8 cellular contexts compared by ENCODE assay signal in the genomic region with DNA sequence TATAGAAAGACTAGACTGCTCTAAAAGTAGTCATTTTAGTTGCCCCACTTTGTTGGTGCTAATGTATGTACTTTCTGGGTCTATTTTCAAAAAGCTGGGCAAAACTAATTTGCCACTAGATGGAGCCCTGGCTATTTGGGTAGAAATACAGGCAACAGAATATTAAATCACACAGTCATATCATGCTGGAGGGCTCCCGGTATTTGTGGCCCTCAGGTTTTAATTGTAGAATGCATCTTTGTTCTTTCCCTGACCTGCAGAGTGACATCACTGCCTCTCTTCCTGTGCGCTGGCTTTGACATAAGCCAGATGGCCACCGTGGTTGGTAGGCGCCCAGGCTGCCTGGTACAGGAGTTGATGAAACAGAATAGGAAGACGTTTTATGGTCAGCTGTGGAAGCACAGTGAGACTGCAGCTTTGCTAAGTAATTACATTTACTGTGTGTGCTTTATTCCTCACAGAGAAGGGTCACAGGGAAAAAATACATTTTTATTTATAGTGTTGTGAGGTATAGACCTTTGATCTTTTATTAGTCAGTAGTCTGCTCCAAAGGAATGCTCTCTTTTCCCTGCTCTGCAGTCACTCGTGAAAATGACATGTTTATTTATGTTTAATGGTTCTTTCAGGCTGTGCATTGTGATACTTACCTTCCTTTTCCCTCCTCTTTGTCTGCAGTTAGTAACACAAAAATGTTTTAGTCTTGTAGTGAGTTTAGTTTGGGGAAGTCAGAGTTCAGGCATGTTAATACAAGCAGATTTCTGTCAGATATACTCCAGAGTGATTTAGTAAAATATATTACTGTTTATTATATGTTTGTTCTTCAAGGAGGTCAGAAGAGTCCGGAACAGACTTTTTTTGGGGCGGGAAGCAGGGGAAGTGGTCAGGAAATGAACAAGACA. TPM values are rescaled to one million over a fixed set of nuclear protein-coding genes. Genes with fewer than 3 reads are reported as not detected.
DNase-seq lines count a peak whose midpoint lies in the region; ATAC-seq and TF ChIP-seq lines count a peak whose summit lies in the region.

No MANE protein-coding gene starts in this region.

- TF ChIP-seq CTCF in MCF 10A (IDR thresholded peaks at IDR 0.05; ENCODE audit: unreplicated experiment), result peak; percentile 75
- no peak for TF ChIP-seq CTCF in breast epithelium (IDR thresholded peaks at IDR 0.05)
- TF ChIP-seq CTCF in mammary epithelial cell (conservative IDR thresholded peaks at IDR 0.05 in 1 of 2, IDR thresholded peaks at IDR 0.05 in 1 of 2; ENCODE audit: extremely low read depth in 1 of 2, insufficient read depth in 1 of 2, low read depth in 1 of 2, low read length in 2 of 2), result peak; percentile 83 to 84
- peak; percentile 57 for TF ChIP-seq CTCF in liver (IDR thresholded peaks at IDR 0.05; ENCODE audit: low read depth, low read length, missing input control)

- POLR2A ChIA-PET in MCF 10A (lab: Yijun Ruan, JAX), result interaction anchor here (1.9 kb wide), 1 partner anchor 13 kb away, joined by 6 read pairs; no protein-coding TSS in a partner anchor

- CTCF ChIA-PET in MCF 10A (lab: Yijun Ruan, JAX), result interaction anchor here (0.6 to 2.1 kb wide), 25 partner anchors 13 to 1409 kb away, joined by 3 to 14 read pairs (median 3); no protein-coding TSS in a partner anchor
- CTCF ChIA-PET in mammary epithelial cell (lab: Charles Lee; ENCODE audit: low non-redundant PET), result no interaction called here

- intact Hi-C loops in MCF 10A (cut with micrococcal nuclease) (loop anchor here (1.0 to 10.0 kb wide), 6 partner anchors 522 to 1098 kb away; no protein-coding TSS in a partner anchor), breast epithelium (cut with DNase I; ENCODE audit: low total_unique reads) (no loop called here), mammary epithelial cell (cut with micrococcal nuclease) (loop anchor here (1.0 to 5.0 kb wide), 8 partner anchors 368 to 800 kb away; a partner anchor contains a TSS)

- no peaks in the 10 kb centered on the region for H4K20me1 ChIP-seq in mammary epithelial cell (ENCODE audit: insufficient read depth, low read length)

- TF ChIP-seq RAD21 in liver (IDR thresholded peaks at IDR 0.05), result peak; percentile 83 to 86

- peak overlapping the region; percentile 52 for H2AFZ ChIP-seq in mammary epithelial cell (ENCODE audit: low read depth, low read length)

- DNase-seq in MCF 10A (ENCODE audit: unreplicated experiment) (peak; percentile 73), breast epithelium (ENCODE audit: low spot score in 2 of 2) (no peak), NCI-H526 treated with DMSO at 0.1 percent for 48 hours (lab: John Stamatoyannopoulos, UW) (peak; percentile 20), mammary epithelial cell (peak; percentile 76), GOT3 (lab: John Stamatoyannopoulos, UW) (no peak)
- DNase-seq in activated naive CD4-positive, alpha-beta T cell (lab: John Stamatoyannopoulos, UW), result no peak

- H3K4me1 Mint-ChIP-seq in MCF 10A (ENCODE audit: insufficient read depth, unreplicated experiment), result peaks cover 26% of the 10 kb centered on the region

- H3K36me3 ChIP-seq in breast epithelium, result no peaks in the 10 kb centered on the region
- H3K36me3 ChIP-seq in mammary epithelial cell (ENCODE audit: insufficient read depth, low read length), result no peaks in the 10 kb centered on the region
- H3K36me3 ChIP-seq in liver (ENCODE audit: control insufficient read depth in 4 of 4, insufficient read depth in 3 of 4, low read depth in 1 of 4, low read length in 3 of 4), result no peaks in the 10 kb centered on the region

- H3K4me3 ChIP-seq in breast epithelium (no peak overlapping the region), mammary epithelial cell (replicated peaks in 1 of 3; ENCODE audit: insufficient read depth in 1 of 3, low read depth in 2 of 3, low read length in 3 of 3) (peak overlapping the region; percentile 20 to 33 (median 21)), liver (ENCODE audit: low read depth in 1 of 3, low read length in 3 of 3) (no peak overlapping the region)

- no peak for TF ChIP-seq POLR2A in breast epithelium (IDR thresholded peaks at IDR 0.05)

- peak overlapping the region; percentile 73 for H3K9ac ChIP-seq in mammary epithelial cell (ENCODE audit: insufficient read depth, low read length)
- H3K9ac ChIP-seq in liver (ENCODE audit: low read depth in 1 of 2, low read length in 2 of 2), result no peak overlapping the region

- 10% methylated on average over 7 of the region's 8 CpGs for WGBS in mammary epithelial cell (ENCODE audit: low coverage, missing lambda C conversion rate)
- WGBS in liver, result 39% methylated on average over 8 of the region's 8 CpGs

- no peak for ATAC-seq in HG02840 (IDR thresholded peaks at IDR 0.05; ENCODE audit: low FRiP score, unreplicated experiment)

- BruUV-seq in MCF 10A (replicated peaks; lab: Mats Ljungman, UMichigan) (no TSS peak), mammary epithelial cell (replicated peaks; lab: Mats Ljungman, UMichigan) (TSS peak; percentile 75)

- peaks cover 11% of the 10 kb centered on the region for H3K79me2 ChIP-seq in mammary epithelial cell (ENCODE audit: insufficient read depth, low read length)

- H3K4me3 Mint-ChIP-seq in MCF 10A (ENCODE audit: unreplicated experiment), result peak overlapping the region; percentile 29

- H3K27ac ChIP-seq in breast epithelium (no peak overlapping the region), mammary epithelial cell (ENCODE audit: insufficient read depth, low read depth, low read length) (peak overlapping the region; percentile 90), liver (ENCODE audit: low read depth in 1 of 2, low read length in 2 of 2) (no peak overlapping the region)

- no peaks in the 10 kb centered on the region for H3K9me3 ChIP-seq in breast epithelium
- no peaks in the 10 kb centered on the region for H3K9me3 ChIP-seq in mammary epithelial cell (replicated peaks; ENCODE audit: insufficient read depth, low read length)
- no peaks in the 10 kb centered on the region for H3K9me3 ChIP-seq in liver (ENCODE audit: control insufficient read depth in 4 of 4, low read length in 3 of 4)

- H3K4me1 ChIP-seq in breast epithelium (no peaks in the 10 kb centered on the region), mammary epithelial cell (ENCODE audit: insufficient read depth, low read length) (peaks cover 29% of the 10 kb centered on the region), liver (ENCODE audit: control insufficient read depth in 4 of 4, insufficient read depth in 4 of 4, low read length in 3 of 4) (peaks cover 0 to 6% (median 0%) of the 10 kb centered on the region in 4 donors)

- in situ Hi-C loops in mammary epithelial cell (cut with MboI; ENCODE audit: low sequenced_read_pairs in 2 of 2), result loop anchor here (10.0 to 25.0 kb wide), 5 partner anchors 380 to 780 kb away; no protein-coding TSS in a partner anchor

- H3K9me3 Mint-ChIP-seq in MCF 10A (ENCODE audit: unreplicated experiment), result no peaks in the 10 kb centered on the region

- H3K27me3 Mint-ChIP-seq in MCF 10A (ENCODE audit: insufficient read depth, unreplicated experiment), result no peaks in the 10 kb centered on the region

- peak overlapping the region; percentile 59 for H3K27ac Mint-ChIP-seq in MCF 10A (ENCODE audit: low read depth, unreplicated experiment)

- H3K4me2 ChIP-seq in mammary epithelial cell (ENCODE audit: insufficient read depth, low read depth, low read length), result peak overlapping the region; percentile 78

- dilution Hi-C loops in mammary epithelial cell (cut with HindIII; ENCODE audit: low sequenced_read_pairs), result no loop called here

- H3K27me3 ChIP-seq in breast epithelium (no peaks in the 10 kb centered on the region), mammary epithelial cell (ENCODE audit: insufficient read depth, low read length) (no peaks in the 10 kb centered on the region), liver (ENCODE audit: control insufficient read depth in 4 of 4, insufficient read depth in 4 of 4, low read length in 3 of 4) (no peaks in the 10 kb centered on the region)

- no peaks in the 10 kb centered on the region for H3K36me3 Mint-ChIP-seq in MCF 10A (ENCODE audit: insufficient read depth, unreplicated experiment)

TF ChIP-seq in liver, 16 proteins besides CTCF, POLR2A, EP300 and RAD21:
- TF ChIP-seq TAF1 (conservative IDR thresholded peaks at IDR 0.05) (no peak), EGR1 (IDR thresholded peaks at IDR 0.05; ENCODE audit: low read depth in 2 of 2) (no peak), RXRA (IDR thresholded peaks at IDR 0.05) (no peak), FOXA1 (IDR thresholded peaks at IDR 0.05) (no peak), HNF4A (conservative IDR thresholded peaks at IDR 0.05) (no peak), GABPA (IDR thresholded peaks at IDR 0.05 in 1 of 2, conservative IDR thresholded peaks at IDR 0.05 in 1 of 2) (no peak), FOXA2 (IDR thresholded peaks at IDR 0.05) (no peak), YY1 (IDR thresholded peaks at IDR 0.05) (no peak)
- TF ChIP-seq, protein P1, sequence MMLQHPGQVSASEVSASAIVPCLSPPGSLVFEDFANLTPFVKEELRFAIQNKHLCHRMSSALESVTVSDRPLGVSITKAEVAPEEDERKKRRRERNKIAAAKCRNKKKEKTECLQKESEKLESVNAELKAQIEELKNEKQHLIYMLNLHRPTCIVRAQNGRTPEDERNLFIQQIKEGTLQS (IDR thresholded peaks at IDR 0.05), result no peak
- TF ChIP-seq, protein P2, sequence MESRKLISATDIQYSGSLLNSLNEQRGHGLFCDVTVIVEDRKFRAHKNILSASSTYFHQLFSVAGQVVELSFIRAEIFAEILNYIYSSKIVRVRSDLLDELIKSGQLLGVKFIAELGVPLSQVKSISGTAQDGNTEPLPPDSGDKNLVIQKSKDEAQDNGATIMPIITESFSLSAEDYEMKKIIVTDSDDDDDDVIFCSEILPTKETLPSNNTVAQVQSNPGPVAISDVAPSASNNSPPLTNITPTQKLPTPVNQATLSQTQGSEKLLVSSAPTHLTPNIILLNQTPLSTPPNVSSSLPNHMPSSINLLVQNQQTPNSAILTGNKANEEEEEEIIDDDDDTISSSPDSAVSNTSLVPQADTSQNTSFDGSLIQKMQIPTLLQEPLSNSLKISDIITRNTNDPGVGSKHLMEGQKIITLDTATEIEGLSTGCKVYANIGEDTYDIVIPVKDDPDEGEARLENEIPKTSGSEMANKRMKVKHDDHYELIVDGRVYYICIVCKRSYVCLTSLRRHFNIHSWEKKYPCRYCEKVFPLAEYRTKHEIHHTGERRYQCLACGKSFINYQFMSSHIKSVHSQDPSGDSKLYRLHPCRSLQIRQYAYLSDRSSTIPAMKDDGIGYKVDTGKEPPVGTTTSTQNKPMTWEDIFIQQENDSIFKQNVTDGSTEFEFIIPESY (IDR thresholded peaks at IDR 0.05), result no peak
- TF ChIP-seq, protein P3, sequence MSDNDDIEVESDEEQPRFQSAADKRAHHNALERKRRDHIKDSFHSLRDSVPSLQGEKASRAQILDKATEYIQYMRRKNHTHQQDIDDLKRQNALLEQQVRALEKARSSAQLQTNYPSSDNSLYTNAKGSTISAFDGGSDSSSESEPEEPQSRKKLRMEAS (IDR thresholded peaks at IDR 0.05), result no peak

RNA-seq across cellular contexts. Expression of a gene that starts 28.4 kb away (rescaled TPM):
- total RNA-seq in MCF 10A (2022) (31.1 and 35.1 TPM in 2 replicates), breast epithelium (10 to 100 TPM; 35.0 to 59.8 (median 51.8) TPM), mammary epithelial cell (10 to 100 TPM; 40.5 to 56.8 TPM), liver (1 to 10 TPM; 3.5 to 5.2 TPM)
- polyA plus RNA-seq in mammary epithelial cell (9.9 TPM), liver (1 to 10 TPM; 1.0 to 2.7 TPM)
- polyA minus RNA-seq in mammary epithelial cell, result 3.2 TPM

Comparison
In these comparisons a context has a peak if more than half of its experiments do, and no peak if none do; other contexts are left out.
1. DNase-seq: peak in MCF 10A (single experiment), NCI-H526 treated with DMSO at 0.1 percent for 48 hours (single experiment) and mammary epithelial cell (single experiment); none in breast epithelium (0 of 2), activated naive CD4-positive, alpha-beta T cell (0 of 4) and GOT3 (single experiment).
2. CTCF ChIP-seq: peak in MCF 10A (single experiment), mammary epithelial cell (2 of 2) and liver (single experiment); none in breast epithelium (0 of 3).
3. H3K4me3 ChIP-seq: peak in mammary epithelial cell (3 of 3); none in breast epithelium (0 of 3) and liver (0 of 3).